Comparison of ENCODE assay signal across 1 cellular context in the genomic region with DNA sequence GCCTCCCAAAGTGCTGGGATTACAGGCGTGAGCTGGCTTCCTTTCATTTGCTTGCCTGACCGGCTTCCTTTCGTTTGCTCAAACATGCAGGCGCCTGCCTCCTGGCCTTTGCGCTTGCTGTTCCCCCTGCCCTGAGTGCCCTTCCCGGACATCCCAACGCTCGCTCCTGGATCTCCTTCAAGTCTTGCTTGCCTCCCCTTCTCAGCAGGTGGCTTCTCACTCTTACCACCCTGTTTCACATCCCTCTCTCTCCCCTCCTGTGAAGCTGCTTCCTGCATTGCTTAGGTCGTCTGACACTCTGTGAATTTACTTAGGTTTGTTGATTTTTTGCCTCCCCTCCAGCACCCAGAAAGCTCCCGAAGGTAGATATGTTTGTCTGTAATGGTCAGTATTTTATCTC.
TF ChIP-seq lines count a peak whose summit lies in the region.

No MANE protein-coding gene starts in this region.

TF ChIP-seq in H1, 55 proteins besides CTCF, POLR2A, EP300 and RAD21:
- TF ChIP-seq EGR1 (IDR thresholded peaks at IDR 0.05; ENCODE audit: borderline replicate concordance, low read depth, low read length) = no peak
- TF ChIP-seq TCF12 (IDR thresholded peaks at IDR 0.05; ENCODE audit: low read depth, low read length) = no peak
- TF ChIP-seq NANOG (IDR thresholded peaks at IDR 0.05; ENCODE audit: insufficient read depth, low read depth, low read length, poor library complexity, severe bottlenecking) = no peak
- TF ChIP-seq KDM4A (IDR thresholded peaks at IDR 0.05; ENCODE audit: low read depth, low read length, severe bottlenecking) = no peak
- TF ChIP-seq ZNF274 (IDR thresholded peaks at IDR 0.05; ENCODE audit: borderline replicate concordance, extremely low read depth, low read length) = no peak
- TF ChIP-seq, protein P1, sequence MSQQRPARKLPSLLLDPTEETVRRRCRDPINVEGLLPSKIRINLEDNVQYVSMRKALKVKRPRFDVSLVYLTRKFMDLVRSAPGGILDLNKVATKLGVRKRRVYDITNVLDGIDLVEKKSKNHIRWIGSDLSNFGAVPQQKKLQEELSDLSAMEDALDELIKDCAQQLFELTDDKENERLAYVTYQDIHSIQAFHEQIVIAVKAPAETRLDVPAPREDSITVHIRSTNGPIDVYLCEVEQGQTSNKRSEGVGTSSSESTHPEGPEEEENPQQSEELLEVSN (IDR thresholded peaks at IDR 0.05) = no peak
- TF ChIP-seq SAP30 (IDR thresholded peaks at IDR 0.05; ENCODE audit: insufficient read depth, insufficient replicate concordance, low read length) = no peak
- no peak for TF ChIP-seq JUN (IDR thresholded peaks at IDR 0.05; ENCODE audit: low read depth, low read length)
TF ChIP-seq in H1: peak in this region for 0.
